1 cellular context compared by ENCODE assay signal in genomic region chr1:207316622-207317510, GRCh38.
A peak's percentile ranks its signal among the peaks of the same experiment; 100 is the strongest.
TF ChIP-seq lines count a peak whose summit lies in the region.

No MANE protein-coding gene starts in this region.

TF ChIP-seq in K562, 482 proteins besides CTCF, POLR2A, EP300 and RAD21 (continued from another document):
- TF ChIP-seq PRDM10 (IDR thresholded peaks at IDR 0.05; ENCODE audit: partially characterized antibody) (peak; percentile 18), MXD1 (CRISPR knock-in tag; IDR thresholded peaks at IDR 0.05; ENCODE audit: borderline replicate concordance, poor library complexity, severe bottlenecking) (no peak), SMAD1 (IDR thresholded peaks at IDR 0.05; ENCODE audit: low read depth, low read length, partially characterized antibody) (peak; percentile 12), ARNT (IDR thresholded peaks at IDR 0.05) (peak in 1 of 2 experiments; percentile 72; a peak in 2 of 4 replicates), ATF1 (CRISPR knock-in tag; IDR thresholded peaks at IDR 0.05) (no peak), ATF1 (tag; IDR thresholded peaks at IDR 0.05) (0 out of 2 replicates have a peak, but pooled peaks have one; percentile 36), ERF (CRISPR knock-in tag; IDR thresholded peaks at IDR 0.05) (0 out of 2 replicates have a peak, but pooled peaks have one; percentile 69), NCOR1 (IDR thresholded peaks at IDR 0.05) (peak; percentile 37; the same call in 1 of the 2 replicates), KDM2B (CRISPR knock-in tag; IDR thresholded peaks at IDR 0.05) (no peak), SUPT5H (IDR thresholded peaks at IDR 0.05) (no peak)
